ENCODE assay signal across 32 cellular contexts in the genomic region with DNA sequence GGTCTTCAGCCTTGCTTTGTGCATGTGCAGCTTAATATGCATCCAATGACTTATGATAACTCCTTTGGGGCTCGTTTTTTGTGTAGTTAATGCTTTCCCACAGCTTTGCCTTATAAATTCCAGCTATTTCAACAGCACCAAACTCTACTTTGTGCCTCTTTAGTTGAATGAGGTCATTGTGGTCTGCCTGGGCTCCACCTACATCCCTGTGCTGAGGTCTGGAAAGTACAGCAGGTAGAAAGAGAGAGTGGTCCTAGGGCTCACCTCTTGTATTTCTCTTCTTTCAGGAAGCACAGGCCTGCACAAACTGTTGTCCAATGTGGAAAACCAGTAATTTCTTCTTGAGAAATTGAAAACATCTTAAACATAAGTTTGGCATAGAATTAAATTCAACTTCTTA.
"Had no signal": no experiment of that assay in that cellular context is flagged by ENCODE, and none has a peak within 500 bp of the region (broad histone marks: within the 10 kb centered on the region; RNA-seq: fewer than 3 reads in every experiment).

No MANE protein-coding gene starts in this region.

- H3K36me3 Mint-ChIP-seq: natural killer cell, neural progenitor cell had no signal

- H3K9me3 Mint-ChIP-seq: activated naive CD4-positive, alpha-beta T cell treated with anti-CD3 and anti-CD28 coated beads for 36 hours; activated naive CD8-positive, alpha-beta T cell treated with anti-CD3 and anti-CD28 coated beads, Interleukin-2, amount 10 ng/mL, durations not matched to agents 7 days and 5 days; natural killer cell; neural progenitor cell; stimulated activated naive B cell treated with anti-CD40 and anti-IgM and Interleukin-4, amounts not matched to agents 10 μg/mL and 1 μg/mL and 100 μg/mL, for 72 hours; T-helper 2 cell treated with Interferon-gamma antibody and Interleukin-4, amounts not matched to agents 5 μg/mL and 100 μg/mL, for 36 hours had no signal

- H3K4me3 ChIP-seq: gastroesophageal sphincter, left lung, lower lobe of right lung, neural progenitor cell, psoas muscle, right atrium auricular region, smooth muscle cell, stomach, tibial artery had no signal

- FAIRE-seq: astrocyte, colon had no signal

- H3K27ac Mint-ChIP-seq: activated CD4-positive, alpha-beta T cell treated with anti-CD3 and anti-CD28 coated beads for 36 hours; activated naive CD4-positive, alpha-beta T cell treated with anti-CD3 and anti-CD28 coated beads for 36 hours; activated naive CD8-positive, alpha-beta T cell treated with anti-CD3 and anti-CD28 coated beads, Interleukin-2, amount 10 ng/mL, durations not matched to agents 7 days and 5 days; natural killer cell; neural progenitor cell; stimulated activated naive B cell treated with anti-CD40 and anti-IgM and Interleukin-4, amounts not matched to agents 10 μg/mL and 1 μg/mL and 100 μg/mL, for 72 hours; T-helper 2 cell treated with Interferon-gamma antibody and Interleukin-4, amounts not matched to agents 5 μg/mL and 100 μg/mL, for 36 hours had no signal

- H3K9me3 ChIP-seq: gastroesophageal sphincter, left lung, lower lobe of right lung, psoas muscle, right atrium auricular region, stomach, tibial artery had no signal

- H3K4me3 Mint-ChIP-seq: activated CD4-positive, alpha-beta T cell treated with anti-CD3 and anti-CD28 coated beads for 36 hours; activated naive CD4-positive, alpha-beta T cell treated with anti-CD3 and anti-CD28 coated beads for 36 hours; activated naive CD8-positive, alpha-beta T cell treated with anti-CD3 and anti-CD28 coated beads, Interleukin-2, amount 10 ng/mL, durations not matched to agents 7 days and 5 days; natural killer cell; neural progenitor cell; stimulated activated naive B cell treated with anti-CD40 and anti-IgM and Interleukin-4, amounts not matched to agents 10 μg/mL and 1 μg/mL and 100 μg/mL, for 72 hours; T-helper 2 cell treated with Interferon-gamma antibody and Interleukin-4, amounts not matched to agents 5 μg/mL and 100 μg/mL, for 36 hours had no signal

- H3K9ac ChIP-seq: neural progenitor cell, parathyroid adenoma had no signal

- H3K4me1 ChIP-seq: gastroesophageal sphincter, left lung, lower lobe of right lung, parathyroid adenoma, psoas muscle, right atrium auricular region, stomach, tibial artery had no signal

- H2AFZ ChIP-seq: neural progenitor cell, parathyroid adenoma had no signal

- H3K27ac ChIP-seq: gastroesophageal sphincter, left lung, lower lobe of right lung, neural progenitor cell, parathyroid adenoma, psoas muscle, right atrium auricular region, stomach, tibial artery had no signal

- H3K27me3 ChIP-seq: gastroesophageal sphincter, left lung, neural progenitor cell, right atrium auricular region, stomach, tibial artery had no signal

- H3K36me3 ChIP-seq: gastroesophageal sphincter, left lung, lower lobe of right lung, neural progenitor cell, right atrium auricular region, stomach, tibial artery had no signal

- H3K4me1 Mint-ChIP-seq: activated CD4-positive, alpha-beta T cell treated with anti-CD3 and anti-CD28 coated beads for 36 hours; activated naive CD8-positive, alpha-beta T cell treated with anti-CD3 and anti-CD28 coated beads, Interleukin-2, amount 10 ng/mL, durations not matched to agents 7 days and 5 days; neural progenitor cell; stimulated activated naive B cell treated with anti-CD40 and anti-IgM and Interleukin-4, amounts not matched to agents 10 μg/mL and 1 μg/mL and 100 μg/mL, for 72 hours had no signal

- H3K79me2 ChIP-seq: parathyroid adenoma had no signal

- H3K4me2 ChIP-seq: neural progenitor cell, smooth muscle cell had no signal

- H3K27me3 Mint-ChIP-seq: activated CD4-positive, alpha-beta T cell treated with anti-CD3 and anti-CD28 coated beads for 36 hours; activated naive CD8-positive, alpha-beta T cell treated with anti-CD3 and anti-CD28 coated beads, Interleukin-2, amount 10 ng/mL, durations not matched to agents 7 days and 5 days; stimulated activated naive B cell treated with anti-CD40 and anti-IgM and Interleukin-4, amounts not matched to agents 10 μg/mL and 1 μg/mL and 100 μg/mL, for 72 hours had no signal

- DNase-seq: activated CD4-positive, alpha-beta T cell treated with anti-CD3 and anti-CD28 coated beads for 36 hours; activated CD4-positive, CD25-positive, alpha-beta regulatory T cell; activated CD8-positive, alpha-beta memory T cell treated with anti-CD3 and anti-CD28 coated beads for 24 hours; activated effector memory CD4-positive, alpha-beta T cell treated with Interleukin-2 at 50 U/mL for 16 hours; activated naive CD4-positive, alpha-beta T cell treated with anti-CD3 and anti-CD28 coated beads for 36 hours; activated naive CD8-positive, alpha-beta T cell treated with anti-CD3 and anti-CD28 coated beads, Interleukin-2, amount 10 ng/mL, durations not matched to agents 7 days and 5 days; amniotic stem cell; central memory CD4-positive, alpha-beta T cell; dermis blood vessel endothelial cell; effector CD4-positive, alpha-beta T cell; head of caudate nucleus; hippocampal formation; left lung; lower lobe of right lung; mesendoderm; natural killer cell; occipital lobe; psoas muscle; stimulated activated CD4-positive, alpha-beta T cell treated with anti-CD3 and anti-CD28 coated beads, Interleukin-15, amount 100 ng/mL, for 24 hours; stimulated activated CD4-positive, alpha-beta T cell treated with anti-CD3 and anti-CD28 coated beads, Interleukin-2, amount 100 ng/mL, for 24 hours; stimulated activated naive B cell treated with anti-CD40 and anti-IgM and Interleukin-4, amounts not matched to agents 10 μg/mL and 1 μg/mL and 100 μg/mL, for 72 hours; stomach; T-helper 1 cell; tibial artery had no signal

- ATAC-seq: activated CD4-positive, alpha-beta T cell treated with anti-CD3 and anti-CD28 coated beads for 36 hours; gastroesophageal sphincter; left lung; lower lobe of right lung; natural killer cell; psoas muscle; stimulated activated naive B cell treated with anti-CD40 and anti-IgM and Interleukin-4, amounts not matched to agents 10 μg/mL and 1 μg/mL and 100 μg/mL, for 72 hours had no signal
